In the genomic region with DNA sequence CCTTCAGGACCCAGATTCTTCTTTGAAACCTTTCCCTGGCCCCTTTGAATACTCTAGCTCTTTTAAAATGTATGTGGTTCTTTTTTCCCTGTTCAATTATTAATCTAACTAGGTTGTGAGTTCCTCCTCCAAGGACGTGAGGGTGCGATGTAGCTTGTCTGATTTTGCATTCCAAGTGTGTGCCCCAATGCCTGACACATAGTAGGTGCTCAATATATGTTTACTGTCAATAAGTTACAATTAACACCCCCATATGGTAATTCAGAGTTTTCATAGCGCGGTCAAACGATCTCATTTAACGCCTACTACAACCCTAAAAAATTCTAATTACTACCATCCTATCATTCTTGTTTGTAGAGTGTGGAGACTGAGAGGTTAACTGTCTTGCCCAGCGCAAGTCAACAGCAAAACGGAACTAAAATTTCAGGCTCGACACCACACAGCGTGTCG, we compare ENCODE assay signal across 8 cellular contexts. TPM values are rescaled to one million over a fixed set of nuclear protein-coding genes. Genes with fewer than 3 reads are reported as not detected.
DNase-seq lines count a peak whose midpoint lies in the region; ATAC-seq and TF ChIP-seq lines count a peak whose summit lies in the region.

No MANE protein-coding gene starts in this region.

- H3K27ac ChIP-seq in GM23248 (peak overlapping the region; percentile 30; the same call in 1 of the 2 replicates), SU-DHL-6 (ENCODE audit: low read depth, low read length) (no peak overlapping the region), gastrocnemius medialis (peak overlapping the region; percentile 92 to 94 (median 93))

- H4K20me1 ChIP-seq in GM23248 (ENCODE audit: insufficient read depth) (no peaks in the 10 kb centered on the region), SU-DHL-6 (ENCODE audit: low read depth, low read length) (no peaks in the 10 kb centered on the region; the same call in 1 of the 2 replicates)

- intact Hi-C loops in gastrocnemius medialis (cut with DNase I; ENCODE audit: low total_unique reads) = loop anchor here (1.0 to 10.0 kb wide), 3 partner anchors 107 to 510 kb away; a partner anchor contains a TSS

- DNase-seq in GM23248 (no peak), fibroblast of pulmonary artery (ENCODE audit: low read depth) (no peak), gastrocnemius medialis (no peak), amygdala (lab: John Stamatoyannopoulos, UW) (no peak), DMS153 (lab: John Stamatoyannopoulos, UW) (no peak), hippocampal formation (lab: John Stamatoyannopoulos, UW) (no peak)

- no peaks in the 10 kb centered on the region for H3K27me3 ChIP-seq in GM23248 (replicated peaks; ENCODE audit: insufficient read depth)
- no peaks in the 10 kb centered on the region for H3K27me3 ChIP-seq in SU-DHL-6 (ENCODE audit: low read length)
- no peaks in the 10 kb centered on the region for H3K27me3 ChIP-seq in gastrocnemius medialis

- peaks cover 6% of the 10 kb centered on the region for H3K4me1 ChIP-seq in GM23248 (ENCODE audit: insufficient read depth)
- H3K4me1 ChIP-seq in gastrocnemius medialis = peaks cover 34 to 37% of the 10 kb centered on the region in 2 donors

- H3K36me3 ChIP-seq in GM23248 (ENCODE audit: low read depth) (no peaks in the 10 kb centered on the region), SU-DHL-6 (ENCODE audit: low read length) (no peaks in the 10 kb centered on the region), gastrocnemius medialis (no peaks in the 10 kb centered on the region)

- H3K79me2 ChIP-seq in GM23248 (ENCODE audit: insufficient read depth) = peaks cover 42% of the 10 kb centered on the region
- H3K79me2 ChIP-seq in SU-DHL-6 (ENCODE audit: insufficient read depth, low read length) = peaks cover 40% of the 10 kb centered on the region

- 22 to 23% methylated on average over 11 of the region's 11 CpGs for WGBS in GM23248 (ENCODE audit: low coverage in 1 of 2, low lambda C conversion rate in 2 of 2, missing lambda C conversion rate in 2 of 2), 2 experiments

- H3K9ac ChIP-seq in GM23248 (peak overlapping the region; percentile 60), SU-DHL-6 (ENCODE audit: low read length) (peak overlapping the region; percentile 83)

- H2AFZ ChIP-seq in GM23248 (peak overlapping the region; percentile 93), SU-DHL-6 (ENCODE audit: low read depth, low read length, severe bottlenecking) (peak overlapping the region; percentile 82)

- no peaks in the 10 kb centered on the region for H3F3A ChIP-seq in GM23248 (ENCODE audit: insufficient read depth)
- no peaks in the 10 kb centered on the region for H3F3A ChIP-seq in SU-DHL-6 (ENCODE audit: insufficient read depth)

- in situ Hi-C loops in GM23248 (cut with MboI) (no loop called here), gastrocnemius medialis (cut with MboI; ENCODE audit: low sequenced_read_pairs in 4 of 4) (loop anchor here in 2 of 4 donors (10.0 to 25.0 kb wide), 3 partner anchors 190 to 510 kb away; a partner anchor contains a TSS)

- H3K4me3 ChIP-seq in GM23248 (peak overlapping the region; percentile 88), SU-DHL-6 (ENCODE audit: insufficient read depth, low read length, poor library complexity, severe bottlenecking) (peak overlapping the region; percentile 53), fibroblast of pulmonary artery (replicated peaks; ENCODE audit: low read depth, low read length) (peak overlapping the region; percentile 91), gastrocnemius medialis (peak overlapping the region; percentile 79 to 86 (median 84))

- TF ChIP-seq CTCF in SU-DHL-6 (IDR thresholded peaks at IDR 0.05; ENCODE audit: insufficient read depth, low read length, poor library complexity, severe bottlenecking) = no peak
- TF ChIP-seq CTCF in fibroblast of pulmonary artery (IDR thresholded peaks at IDR 0.05; ENCODE audit: low read length, missing control alignments) = no peak
- TF ChIP-seq CTCF in gastrocnemius medialis (IDR thresholded peaks at IDR 0.05 in 4 of 5, conservative IDR thresholded peaks at IDR 0.05 in 1 of 5) = no peak

- peak overlapping the region; percentile 78 for H3K4me2 ChIP-seq in GM23248 (ENCODE audit: unreplicated experiment)
- H3K4me2 ChIP-seq in SU-DHL-6 (ENCODE audit: low read depth, low read length, poor library complexity, severe bottlenecking) = peak overlapping the region; percentile 61

- no peak for TF ChIP-seq POLR2A in gastrocnemius medialis (IDR thresholded peaks at IDR 0.05)

- H3K9me2 ChIP-seq in GM23248 (ENCODE audit: insufficient read depth) (no peaks in the 10 kb centered on the region), SU-DHL-6 (replicated peaks; ENCODE audit: insufficient read depth, low read length) (no peaks in the 10 kb centered on the region)

- no peak for ATAC-seq in gastrocnemius medialis
- no peak for ATAC-seq in HG02623 (IDR thresholded peaks at IDR 0.05; ENCODE audit: unreplicated experiment)

- H3K9me3 ChIP-seq in GM23248 (ENCODE audit: low read depth) (no peaks in the 10 kb centered on the region), SU-DHL-6 (ENCODE audit: insufficient read depth, low read length) (no peaks in the 10 kb centered on the region), gastrocnemius medialis (no peaks in the 10 kb centered on the region)

RNA-seq across cellular contexts. Expression of a gene that starts 0.5 kb away (rescaled TPM):
- 20.0 and 25.9 TPM in 2 replicates for total RNA-seq in GM23248 (2014; rRNA removed; shearing (Covaris generic))
- 15.9 and 17.2 TPM in 2 replicates for polyA plus RNA-seq in GM23248 (2016; fragmentation: Nextera tagmentation; extraction: Ambion mirVana)
- 10 to 100 TPM; 23.0 to 46.3 (median 29.1) TPM for total RNA-seq in gastrocnemius medialis
